In the genomic region with DNA sequence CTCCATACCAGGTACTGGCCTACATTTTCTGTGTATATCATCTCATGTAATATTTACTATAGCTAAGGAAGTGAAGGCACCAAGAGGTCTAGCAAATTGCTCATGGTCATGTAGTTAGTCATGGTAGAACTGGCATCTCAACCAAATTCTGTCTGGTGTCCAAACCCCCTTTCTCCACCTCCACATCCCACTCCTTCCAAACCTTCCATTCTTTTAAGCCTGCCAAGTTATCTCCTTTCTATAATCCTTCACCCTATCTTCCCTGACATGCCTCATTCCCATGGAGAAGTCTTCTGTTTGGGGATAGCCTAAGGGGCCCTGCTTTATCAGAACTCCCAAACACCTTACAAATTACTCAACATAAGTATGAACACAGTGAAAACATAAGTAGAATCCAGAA, we compare ENCODE assay signal across 34 cellular contexts.
"Had no signal": no experiment of that assay in that cellular context is flagged by ENCODE, and none has a peak within 500 bp of the region (broad histone marks: within the 10 kb centered on the region; RNA-seq: fewer than 3 reads in every experiment).

No MANE protein-coding gene starts in this region.

- H3K9me3 ChIP-seq: adrenal gland, body of pancreas, colonic mucosa, gastrocnemius medialis had no signal

- H3K4me3 ChIP-seq: adrenal gland, body of pancreas, cardiac muscle cell, colonic mucosa, gastrocnemius medialis, heart left ventricle had no signal

- H3K9me3 Mint-ChIP-seq: activated B cell treated with CpG ODN at 0.5 μM for 24 hours; activated CD8-positive, alpha-beta T cell treated with anti-CD3 and anti-CD28 coated beads for 36 hours; activated naive CD4-positive, alpha-beta T cell treated with anti-CD3 and anti-CD28 coated beads for 36 hours; activated naive CD4-positive, alpha-beta T cell treated with anti-CD3 and anti-CD28 coated beads, Interleukin-2, amount 50 U/mL, for 24 hours; activated naive CD8-positive, alpha-beta T cell treated with anti-CD3 and anti-CD28 coated beads for 36 hours; activated naive CD8-positive, alpha-beta T cell treated with anti-CD3 and anti-CD28 coated beads, Interleukin-2, amount 50 U/mL, for 24 hours; activated T-helper 1 cell treated with anti-CD3 and anti-CD28 coated beads, Interleukin-12 subunit alpha, Interleukin-12 subunit beta, Interleukin-2, Interleukin-4 antibody, amounts not matched to agents 30 ng/mL and 10 ng/mL and 1 ng/mL, durations not matched to agents 14 hours and 24 hours and 36 hours; activated T-helper 2 cell treated with anti-CD3 and anti-CD28 coated beads, Interferon-gamma antibody, Interleukin-2, Interleukin-4, amounts not matched to agents 10 μg/mL and 5 μg/mL and 100 μg/mL, durations not matched to agents 14 hours and 24 hours and 36 hours; endodermal cell; T-helper 2 cell treated with Interferon-gamma antibody and Interleukin-4, amounts not matched to agents 5 μg/mL and 100 μg/mL, for 36 hours had no signal

- H3K4me1 ChIP-seq: adrenal gland, body of pancreas, gastrocnemius medialis, heart left ventricle had no signal

- H3K36me3 ChIP-seq: adrenal gland, cardiac muscle cell, colonic mucosa, gastrocnemius medialis, heart left ventricle, WERI-Rb-1 had no signal

- H3K27me3 Mint-ChIP-seq: activated B cell treated with CpG ODN at 0.5 μM for 24 hours, T-helper 17 cell had no signal

- H3K27ac ChIP-seq: adrenal gland, body of pancreas, cardiac muscle cell, colonic mucosa, foreskin keratinocyte, gastrocnemius medialis, heart left ventricle, WERI-Rb-1 had no signal

- H3K27ac Mint-ChIP-seq: activated B cell treated with CpG ODN at 0.5 μM for 24 hours; activated CD8-positive, alpha-beta T cell treated with anti-CD3 and anti-CD28 coated beads for 36 hours; activated naive CD4-positive, alpha-beta T cell treated with anti-CD3 and anti-CD28 coated beads for 36 hours; activated naive CD4-positive, alpha-beta T cell treated with anti-CD3 and anti-CD28 coated beads, Interleukin-2, amount 50 U/mL, for 24 hours; activated naive CD8-positive, alpha-beta T cell treated with anti-CD3 and anti-CD28 coated beads for 36 hours; activated naive CD8-positive, alpha-beta T cell treated with anti-CD3 and anti-CD28 coated beads, Interleukin-2, amount 50 U/mL, for 24 hours; activated T-helper 1 cell treated with anti-CD3 and anti-CD28 coated beads, Interleukin-12 subunit alpha, Interleukin-12 subunit beta, Interleukin-2, Interleukin-4 antibody, amounts not matched to agents 30 ng/mL and 10 ng/mL and 1 ng/mL, durations not matched to agents 14 hours and 24 hours and 36 hours; activated T-helper 2 cell treated with anti-CD3 and anti-CD28 coated beads, Interferon-gamma antibody, Interleukin-2, Interleukin-4, amounts not matched to agents 10 μg/mL and 5 μg/mL and 100 μg/mL, durations not matched to agents 14 hours and 24 hours and 36 hours; endodermal cell; T-helper 17 cell; T-helper 2 cell treated with Interferon-gamma antibody and Interleukin-4, amounts not matched to agents 5 μg/mL and 100 μg/mL, for 36 hours had no signal

- H3K27me3 ChIP-seq: adrenal gland, body of pancreas, cardiac muscle cell, colonic mucosa, foreskin keratinocyte, gastrocnemius medialis, heart left ventricle had no signal

- H3K4me3 Mint-ChIP-seq: activated B cell treated with CpG ODN at 0.5 μM for 24 hours; activated CD8-positive, alpha-beta T cell treated with anti-CD3 and anti-CD28 coated beads for 36 hours; activated naive CD4-positive, alpha-beta T cell treated with anti-CD3 and anti-CD28 coated beads for 36 hours; activated naive CD4-positive, alpha-beta T cell treated with anti-CD3 and anti-CD28 coated beads, Interleukin-2, amount 50 U/mL, for 24 hours; activated naive CD8-positive, alpha-beta T cell treated with anti-CD3 and anti-CD28 coated beads for 36 hours; activated naive CD8-positive, alpha-beta T cell treated with anti-CD3 and anti-CD28 coated beads, Interleukin-2, amount 50 U/mL, for 24 hours; activated T-helper 1 cell treated with anti-CD3 and anti-CD28 coated beads, Interleukin-12 subunit alpha, Interleukin-12 subunit beta, Interleukin-2, Interleukin-4 antibody, amounts not matched to agents 30 ng/mL and 10 ng/mL and 1 ng/mL, durations not matched to agents 14 hours and 24 hours and 36 hours; endodermal cell; T-helper 17 cell; T-helper 2 cell treated with Interferon-gamma antibody and Interleukin-4, amounts not matched to agents 5 μg/mL and 100 μg/mL, for 36 hours had no signal

- DNase-seq: activated B cell treated with CpG ODN at 0.5 μM for 24 hours; activated CD4-positive, alpha-beta T cell treated with anti-CD3 and anti-CD28 coated beads for 48 hours; activated CD4-positive, alpha-beta T cell treated with anti-CD3 and anti-CD28 coated beads, Interleukin-2, amount 50 U/mL, for 1 hour; activated CD4-positive, alpha-beta T cell treated with anti-CD3 and anti-CD28 coated beads, Interleukin-2, amount 50 U/mL, for 48 hours; activated CD8-positive, alpha-beta memory T cell treated with anti-CD3 and anti-CD28 coated beads for 24 hours; activated CD8-positive, alpha-beta T cell treated with anti-CD3 and anti-CD28 coated beads for 36 hours; activated effector memory CD4-positive, alpha-beta T cell treated with anti-CD3 and anti-CD28 coated beads, Interleukin-2, amount 50 U/mL, for 16 hours; activated naive CD4-positive, alpha-beta T cell treated with anti-CD3 and anti-CD28 coated beads for 36 hours; activated naive CD8-positive, alpha-beta T cell treated with anti-CD3 and anti-CD28 coated beads for 36 hours; activated naive CD8-positive, alpha-beta T cell treated with anti-CD3 and anti-CD28 coated beads, Interleukin-2, amount 50 U/mL, for 24 hours; activated T-cell treated with anti-CD3 and anti-CD28 coated beads, Interleukin-2, amount 50 U/mL, for 48 hours; adrenal gland; amygdala; aorta; body of pancreas; central memory CD4-positive, alpha-beta T cell; cerebellar nuclear complex; colonic mucosa; effector memory CD4-positive, alpha-beta T cell; endodermal cell; foreskin keratinocyte; gastrocnemius medialis; glutamatergic neuron; heart left ventricle; T-helper 17 cell; T1000; WERI-Rb-1 had no signal

- H3K4me1 Mint-ChIP-seq: activated B cell treated with CpG ODN at 0.5 μM for 24 hours; activated naive CD4-positive, alpha-beta T cell treated with anti-CD3 and anti-CD28 coated beads, Interleukin-2, amount 50 U/mL, for 24 hours; activated naive CD8-positive, alpha-beta T cell treated with anti-CD3 and anti-CD28 coated beads for 36 hours; T-helper 17 cell had no signal

- ATAC-seq: activated CD4-positive, CD25-positive, alpha-beta regulatory T cell treated with anti-CD3 and anti-CD28 coated beads, Interleukin-2, amount 50 U/mL, for 24 hours; activated CD8-positive, alpha-beta T cell treated with anti-CD3 and anti-CD28 coated beads for 36 hours; activated naive CD8-positive, alpha-beta T cell treated with anti-CD3 and anti-CD28 coated beads, Interleukin-2, amount 50 U/mL, for 24 hours; body of pancreas; esophagus mucosa; foreskin keratinocyte; gastrocnemius medialis; heart left ventricle; T-helper 17 cell had no signal
